ENCODE assay signal across 9 cellular contexts in the genomic region with DNA sequence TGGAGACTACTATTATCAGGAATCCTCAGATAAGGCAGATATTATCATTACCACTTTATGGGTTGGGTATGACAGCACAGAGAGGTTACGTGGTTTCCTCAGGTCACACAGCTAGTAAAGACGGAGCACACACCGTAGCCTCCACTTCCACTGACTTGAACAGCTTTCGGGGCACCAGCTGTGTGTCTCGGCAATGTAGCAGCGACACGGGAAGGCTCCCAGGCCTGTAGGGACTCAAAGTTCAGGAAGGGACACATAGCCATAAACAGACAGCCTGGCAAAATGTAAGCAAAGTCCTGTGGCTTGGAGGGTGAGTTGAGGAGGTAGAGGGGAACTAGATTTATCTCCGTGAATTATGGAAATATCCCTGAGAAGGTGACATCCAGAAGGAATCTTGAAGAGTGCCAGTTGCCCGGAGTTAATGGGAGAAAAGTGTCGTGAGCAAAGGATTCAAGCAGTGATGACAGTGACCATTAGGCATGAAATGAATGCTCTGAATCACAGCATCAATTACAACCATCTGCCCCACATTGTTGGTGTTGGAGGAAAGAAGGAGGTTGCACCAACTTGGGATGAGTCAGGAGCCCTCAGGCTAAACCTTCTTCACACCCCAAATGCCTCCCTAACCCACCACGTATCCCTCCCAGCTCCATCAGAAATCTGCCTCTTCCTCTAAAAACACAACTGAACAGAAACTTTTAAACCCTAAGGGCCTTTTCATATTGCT.
DNase-seq lines count a peak whose midpoint lies in the region; ATAC-seq and TF ChIP-seq lines count a peak whose summit lies in the region.
"Had no signal": no experiment of that assay in that cellular context is flagged by ENCODE, and none has a peak within 500 bp of the region (broad histone marks: within the 10 kb centered on the region; RNA-seq: fewer than 3 reads in every experiment).

No MANE protein-coding gene starts in this region.

- peaks cover 37% of the 10 kb centered on the region for H3F3A ChIP-seq in GM23248 (ENCODE audit: insufficient read depth)

- 9 to 11% methylated on average over 11 of the region's 11 CpGs for WGBS in GM23248 (ENCODE audit: low coverage in 1 of 2, low lambda C conversion rate in 2 of 2, missing lambda C conversion rate in 2 of 2), 2 experiments
- WGBS in psoas muscle, 3 donors, result 31 to 40% (median 31%) methylated on average over 11 of the region's 11 CpGs

- in situ Hi-C loops in GM23248 (cut with MboI) (loop anchor here (25.0 kb wide), 1 partner anchor 110 kb away; no protein-coding TSS in a partner anchor), GM13976 (cut with MboI; ENCODE audit: low sequenced_read_pairs, unreplicated experiment) (no loop called here)

- H3K27ac ChIP-seq in GM23248, result peak overlapping the region; percentile 99
- peak overlapping the region; percentile 91 for H3K27ac ChIP-seq in psoas muscle

- H3K4me1 ChIP-seq in GM23248 (ENCODE audit: insufficient read depth) (peaks cover 38% of the 10 kb centered on the region), NT2/D1 (ENCODE audit: insufficient read depth, insufficient read length) (no peaks in the 10 kb centered on the region), psoas muscle (peaks cover 14% of the 10 kb centered on the region)

- no peak for TF ChIP-seq CTCF in psoas muscle (IDR thresholded peaks at IDR 0.05)
- TF ChIP-seq CTCF in GM13976 (IDR thresholded peaks at IDR 0.05; ENCODE audit: borderline replicate concordance, control extremely low read depth, extremely low read depth, insufficient read depth, missing control alignments), result no peak

- H3K27me3 ChIP-seq in GM23248 (replicated peaks; ENCODE audit: insufficient read depth) (no peaks in the 10 kb centered on the region), NT2/D1 (ENCODE audit: insufficient read depth, insufficient read length) (no peaks in the 10 kb centered on the region), psoas muscle (ENCODE audit: insufficient read depth in 3 of 3, low read length in 2 of 3) (no peaks in the 10 kb centered on the region)

- ATAC-seq in psoas muscle, result peak; percentile 85 to 91 (median 88)
- ATAC-seq: natural killer cell had no signal

- intact Hi-C loops in psoas muscle (cut with DNase I), result loop anchor here in 1 of 2 donors (5.0 kb wide), 1 partner anchor 90 kb away; no protein-coding TSS in a partner anchor

- H3K36me3 ChIP-seq in GM23248 (ENCODE audit: low read depth) (no peaks in the 10 kb centered on the region), NT2/D1 (ENCODE audit: insufficient read depth, insufficient read length, low read length) (no peaks in the 10 kb centered on the region), psoas muscle (ENCODE audit: insufficient read depth in 1 of 2, low read depth in 1 of 2) (no peaks in the 10 kb centered on the region)

- H3K9me3 ChIP-seq in GM23248 (ENCODE audit: low read depth), result no peaks in the 10 kb centered on the region
- no peaks in the 10 kb centered on the region for H3K9me3 ChIP-seq in NT2/D1 (ENCODE audit: insufficient read depth, low read length)
- no peaks in the 10 kb centered on the region for H3K9me3 ChIP-seq in psoas muscle

- no peaks in the 10 kb centered on the region for H3K9me2 ChIP-seq in GM23248 (ENCODE audit: insufficient read depth)

- peak overlapping the region; percentile 55 for H2AFZ ChIP-seq in GM23248

- peak overlapping the region; percentile 72 for H3K4me2 ChIP-seq in GM23248 (ENCODE audit: unreplicated experiment)

- no peaks in the 10 kb centered on the region for H3K79me2 ChIP-seq in GM23248 (ENCODE audit: insufficient read depth)

- peak; percentile 99 for DNase-seq in GM23248
- DNase-seq in NT2/D1 (ENCODE audit: low read depth, low spot score), result peak; percentile 30
- DNase-seq in dedifferentiated amniotic fluid mesenchymal stem cell (ENCODE audit: extremely low spot score), result peak; percentile 89
- DNase-seq in psoas muscle, result peak in 1 of 2 donors; percentile 73
- no peak for DNase-seq in HT-29 (ENCODE audit: low spot score)
- no peak for DNase-seq in HuH-7.5 (ENCODE audit: low spot score)
- no peak for DNase-seq in GM13976 (ENCODE audit: low spot score)
- no peak for DNase-seq in activated CD4-positive, alpha-beta T cell treated with anti-CD3 and anti-CD28 coated beads for 1 hour
- DNase-seq: natural killer cell had no signal

- no peaks in the 10 kb centered on the region for H4K20me1 ChIP-seq in GM23248 (ENCODE audit: insufficient read depth)

- H3K4me3 ChIP-seq in GM23248 (peak overlapping the region; percentile 42), NT2/D1 (ENCODE audit: insufficient read length, low read depth) (no peak overlapping the region), psoas muscle (no peak overlapping the region)

- H3K9ac ChIP-seq in GM23248, result peak overlapping the region; percentile 80
- H3K9ac ChIP-seq in NT2/D1 (ENCODE audit: insufficient read length, low read depth), result no peak overlapping the region

Comparison
In these comparisons a context has a peak if more than half of its experiments do, and no peak if none do; other contexts are left out.
1. DNase-seq: peak in GM23248 (single experiment), NT2/D1 (single experiment) and dedifferentiated amniotic fluid mesenchymal stem cell (single experiment); none in HT-29 (single experiment), HuH-7.5 (single experiment), GM13976 (single experiment) and activated CD4-positive, alpha-beta T cell treated with anti-CD3 and anti-CD28 coated beads for 1 hour (single experiment).